ENCODE assay signal across 10 cellular contexts in genomic region chr7:10022957-10023356, GRCh38.
A peak's percentile ranks its signal among the peaks of the same experiment; 100 is the strongest.
DNase-seq lines count a peak whose midpoint lies in the region; ATAC-seq and TF ChIP-seq lines count a peak whose summit lies in the region.
"Had no signal": no experiment of that assay in that cellular context is flagged by ENCODE, and none has a peak within 500 bp of the region (broad histone marks: within the 10 kb centered on the region; RNA-seq: fewer than 3 reads in every experiment).

No MANE protein-coding gene starts in this region.

- no peaks in the 10 kb centered on the region for H3K27me3 Mint-ChIP-seq in activated CD4-positive, alpha-beta T cell treated with anti-CD3 and anti-CD28 coated beads, Interleukin-2, amount 10 ng/mL, durations not matched to agents 7 days and 5 days

- H3K4me2 ChIP-seq in hepatocyte = no peak overlapping the region

- intact Hi-C loops in heart left ventricle (cut with DNase I) (loop anchor here in 9 of 10 donors (1.0 to 5.0 kb wide), 4 partner anchors 389 to 394 kb away; no protein-coding TSS in a partner anchor), testis (cut with DNase I; ENCODE audit: low total_unique reads) (no loop called here), psoas muscle (cut with DNase I) (no loop called here), vagina (cut with DNase I) (no loop called here)

- TF ChIP-seq POLR2A in heart left ventricle (IDR thresholded peaks at IDR 0.05) (no peak), testis (IDR thresholded peaks at IDR 0.05) (no peak), vagina (IDR thresholded peaks at IDR 0.05) (no peak)

- H3K27ac Mint-ChIP-seq in activated CD4-positive, alpha-beta T cell treated with anti-CD3 and anti-CD28 coated beads, Interleukin-2, amount 10 ng/mL, durations not matched to agents 7 days and 5 days = no peak overlapping the region

- ATAC-seq in heart left ventricle = peak in 2 of 4 donors; percentile 62 to 65
- ATAC-seq in psoas muscle = no peak

- H3K4me3 ChIP-seq in heart left ventricle (no peak overlapping the region), right atrium auricular region (no peak overlapping the region), hepatocyte (no peak overlapping the region), testis (no peak overlapping the region), psoas muscle (no peak overlapping the region), vagina (no peak overlapping the region)
- H3K4me3 ChIP-seq: SK-N-MC had no signal

- no peaks in the 10 kb centered on the region for H3K9me2 ChIP-seq in hepatocyte (replicated peaks; ENCODE audit: insufficient read depth)

- POLR2A ChIA-PET in RWPE1 (lab: Yijun Ruan, JAX; ENCODE audit: low non-redundant PET) = no interaction called here
- POLR2A ChIA-PET in activated CD4-positive, alpha-beta T cell treated with anti-CD3 and anti-CD28 coated beads, Interleukin-2, amount 10 ng/mL, durations not matched to agents 7 days and 5 days (lab: Charles Lee) = no interaction called here

- peaks cover 0 to 4% (median 0%) of the 10 kb centered on the region in 12 donors for H3K9me3 ChIP-seq in heart left ventricle
- no peaks in the 10 kb centered on the region for H3K9me3 ChIP-seq in right atrium auricular region
- H3K9me3 ChIP-seq in hepatocyte (ENCODE audit: low read depth) = no peaks in the 10 kb centered on the region
- no peaks in the 10 kb centered on the region for H3K9me3 ChIP-seq in testis
- no peaks in the 10 kb centered on the region for H3K9me3 ChIP-seq in psoas muscle
- H3K9me3 ChIP-seq in vagina = no peaks in the 10 kb centered on the region

- no peak overlapping the region for H3K4me3 Mint-ChIP-seq in activated CD4-positive, alpha-beta T cell treated with anti-CD3 and anti-CD28 coated beads, Interleukin-2, amount 10 ng/mL, durations not matched to agents 7 days and 5 days

- CTCF ChIA-PET in RWPE1 (lab: Yijun Ruan, JAX) = no interaction called here
- CTCF ChIA-PET in activated CD4-positive, alpha-beta T cell treated with anti-CD3 and anti-CD28 coated beads, Interleukin-2, amount 10 ng/mL, durations not matched to agents 7 days and 5 days (lab: Charles Lee) = no interaction called here

- H3K27ac ChIP-seq in heart left ventricle = no peak overlapping the region
- no peak overlapping the region for H3K27ac ChIP-seq in right atrium auricular region
- H3K27ac ChIP-seq in RWPE1 = no peak overlapping the region
- no peak overlapping the region for H3K27ac ChIP-seq in hepatocyte
- H3K27ac ChIP-seq in testis = no peak overlapping the region
- no peak overlapping the region for H3K27ac ChIP-seq in psoas muscle
- no peak overlapping the region for H3K27ac ChIP-seq in vagina
- H3K27ac ChIP-seq: SK-N-MC had no signal

- H3K36me3 Mint-ChIP-seq in activated CD4-positive, alpha-beta T cell treated with anti-CD3 and anti-CD28 coated beads, Interleukin-2, amount 10 ng/mL, durations not matched to agents 7 days and 5 days (ENCODE audit: low read depth) = no peaks in the 10 kb centered on the region

- 5 to 14% (median 11%) methylated on average over 2 of the region's 2 CpGs for WGBS in heart left ventricle, 4 donors
- WGBS in hepatocyte (ENCODE audit: low lambda C conversion rate, missing lambda C conversion rate) = 21% methylated on average over 2 of the region's 2 CpGs
- WGBS in testis, 2 donors = 32 to 35% methylated on average over 2 of the region's 2 CpGs
- 6 to 15% (median 10%) methylated on average over 2 of the region's 2 CpGs for WGBS in psoas muscle, 3 donors

- no peaks in the 10 kb centered on the region for H3K4me1 Mint-ChIP-seq in activated CD4-positive, alpha-beta T cell treated with anti-CD3 and anti-CD28 coated beads, Interleukin-2, amount 10 ng/mL, durations not matched to agents 7 days and 5 days

- no peak overlapping the region for H2AFZ ChIP-seq in hepatocyte

- DNase-seq in heart left ventricle = peak in 1 of 5 donors; percentile 9
- DNase-seq in right atrium auricular region (ENCODE audit: low spot score) = no peak
- peak; percentile 0 for DNase-seq in RWPE1 (ENCODE audit: low spot score)
- DNase-seq in hepatocyte (ENCODE audit: low spot score) = peak; percentile 67
- peak; percentile 17 for DNase-seq in testis
- no peak for DNase-seq in activated CD4-positive, alpha-beta T cell treated with anti-CD3 and anti-CD28 coated beads, Interleukin-2, amount 10 ng/mL, durations not matched to agents 7 days and 5 days
- DNase-seq in psoas muscle = no peak
- DNase-seq in vagina (ENCODE audit: extremely low spot score in 2 of 2) = no peak
- DNase-seq: activated naive CD4-positive, alpha-beta T cell treated with anti-CD3 and anti-CD28 coated beads, Interleukin-2, amount 50 U/mL, for 16 hours had no signal

- no peaks in the 10 kb centered on the region for H3K27me3 ChIP-seq in heart left ventricle
- H3K27me3 ChIP-seq in right atrium auricular region = no peaks in the 10 kb centered on the region
- H3K27me3 ChIP-seq in hepatocyte = no peaks in the 10 kb centered on the region
- H3K27me3 ChIP-seq in testis = no peaks in the 10 kb centered on the region
- no peaks in the 10 kb centered on the region for H3K27me3 ChIP-seq in psoas muscle (ENCODE audit: insufficient read depth in 3 of 3, low read length in 2 of 3)
- no peaks in the 10 kb centered on the region for H3K27me3 ChIP-seq in vagina

- TF ChIP-seq CTCF in heart left ventricle (IDR thresholded peaks at IDR 0.05) (peak in 11 of 12 donors; percentile 18 to 62 (median 46)), right atrium auricular region (IDR thresholded peaks at IDR 0.05) (peak in 1 of 2 donors; percentile 61), RWPE1 (conservative IDR thresholded peaks at IDR 0.05; ENCODE audit: low read depth) (0 out of 2 replicates have a peak, but pooled peaks have one; percentile 14), hepatocyte (IDR thresholded peaks at IDR 0.05; ENCODE audit: poor library complexity) (peak; percentile 40), testis (IDR thresholded peaks at IDR 0.05) (peak in 1 of 3 experiments; percentile 13), psoas muscle (IDR thresholded peaks at IDR 0.05) (no peak), vagina (IDR thresholded peaks at IDR 0.05) (no peak)

- H3K4me1 ChIP-seq in heart left ventricle = no peaks in the 10 kb centered on the region
- H3K4me1 ChIP-seq in right atrium auricular region = peaks cover 0 to 6% of the 10 kb centered on the region in 2 donors
- no peaks in the 10 kb centered on the region for H3K4me1 ChIP-seq in hepatocyte (ENCODE audit: insufficient read depth)
- H3K4me1 ChIP-seq in testis = no peaks in the 10 kb centered on the region
- H3K4me1 ChIP-seq in psoas muscle = no peaks in the 10 kb centered on the region
- no peaks in the 10 kb centered on the region for H3K4me1 ChIP-seq in vagina

- no peaks in the 10 kb centered on the region for H3K9me3 Mint-ChIP-seq in activated CD4-positive, alpha-beta T cell treated with anti-CD3 and anti-CD28 coated beads, Interleukin-2, amount 10 ng/mL, durations not matched to agents 7 days and 5 days

- H4K20me1 ChIP-seq in hepatocyte (ENCODE audit: insufficient read depth, poor library complexity, severe bottlenecking) = no peaks in the 10 kb centered on the region

- H3K36me3 ChIP-seq in heart left ventricle (no peaks in the 10 kb centered on the region), right atrium auricular region (no peaks in the 10 kb centered on the region), hepatocyte (replicated peaks; ENCODE audit: insufficient read depth, low read depth) (no peaks in the 10 kb centered on the region), testis (ENCODE audit: low read depth, missing control alignments) (no peaks in the 10 kb centered on the region), psoas muscle (ENCODE audit: insufficient read depth in 1 of 2, low read depth in 1 of 2) (no peaks in the 10 kb centered on the region), vagina (no peaks in the 10 kb centered on the region)

- H3K79me2 ChIP-seq in hepatocyte = no peaks in the 10 kb centered on the region

Comparison
In these comparisons a context has a peak if more than half of its experiments do, and no peak if none do; other contexts are left out.
1. DNase-seq: peak in RWPE1 (single experiment), hepatocyte (single experiment) and testis (single experiment); none in right atrium auricular region (single experiment), activated CD4-positive, alpha-beta T cell treated with anti-CD3 and anti-CD28 coated beads, Interleukin-2, amount 10 ng/mL, durations not matched to agents 7 days and 5 days (single experiment), psoas muscle (0 of 2) and vagina (0 of 2).
2. CTCF ChIP-seq: peak in heart left ventricle (11 of 12), RWPE1 (single experiment) and hepatocyte (single experiment); none in psoas muscle (single experiment) and vagina (0 of 3).
3. intact Hi-C loops: an anchor here in heart left ventricle (1.0 to 5.0 kb wide); none called in testis, psoas muscle and vagina.